In the genomic region with DNA sequence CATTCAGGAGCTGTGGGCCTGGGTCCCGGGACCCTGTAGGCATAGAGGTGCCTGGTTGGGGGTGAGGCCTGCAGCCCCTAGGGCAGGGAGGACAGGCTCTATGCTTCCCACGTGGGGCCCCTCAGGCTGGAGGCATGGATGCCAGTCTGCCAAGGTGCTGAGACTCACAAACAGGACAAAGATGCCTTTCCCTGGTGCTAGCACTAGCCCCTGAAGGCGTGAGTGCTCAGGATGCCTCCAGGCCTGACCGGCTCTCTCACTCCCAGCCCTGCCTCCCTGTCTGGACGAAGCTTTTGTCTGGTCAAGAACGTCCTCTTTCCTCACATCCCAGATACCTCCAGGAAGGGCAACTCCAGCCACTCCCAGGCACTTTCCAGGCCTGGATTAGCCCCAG, we compare ENCODE assay signal across 13 cellular contexts. TPM values are rescaled to one million over a fixed set of nuclear protein-coding genes. Genes with fewer than 3 reads are reported as not detected.
DNase-seq lines count a peak whose midpoint lies in the region; ATAC-seq, FAIRE-seq and TF ChIP-seq lines count a peak whose summit lies in the region.
"Had no signal": no experiment of that assay in that cellular context is flagged by ENCODE, and none has a peak within 500 bp of the region (broad histone marks: within the 10 kb centered on the region; RNA-seq: fewer than 3 reads in every experiment).

No MANE protein-coding gene starts in this region.

- CTCF ChIA-PET in CD8-positive, alpha-beta memory T cell (lab: Charles Lee), result interaction anchor here (1.4 to 32.1 kb wide), 3 partner anchors 21 to 44 kb away, joined by 3 to 1256 read pairs (median 318); partner anchors contain the start of genes EHD1 and MEN1

- H3K4me1 ChIP-seq in CD8-positive, alpha-beta memory T cell (ENCODE audit: insufficient read depth, low read length), result peaks cover 21% of the 10 kb centered on the region
- H3K4me1 ChIP-seq in NT2/D1 (ENCODE audit: insufficient read depth, insufficient read length), result peaks cover 24% of the 10 kb centered on the region
- H3K4me1 ChIP-seq in pancreas, result peaks cover 0 to 11% (median 9%) of the 10 kb centered on the region in 3 donors
- H3K4me1 ChIP-seq: colonic mucosa had no signal

- H3K36me3 Mint-ChIP-seq in CD8-positive, alpha-beta memory T cell, result peaks cover 0 to 13% (median 0%) of the 10 kb centered on the region in 3 donors

- no peaks in the 10 kb centered on the region for H3K36me3 ChIP-seq in CD8-positive, alpha-beta memory T cell (ENCODE audit: insufficient read depth, low read length)
- H3K36me3 ChIP-seq in NT2/D1 (ENCODE audit: insufficient read depth, insufficient read length, low read length) (peaks cover 21% of the 10 kb centered on the region), pancreas (peaks cover 0 to 24% (median 0%) of the 10 kb centered on the region in 3 donors)
- H3K36me3 ChIP-seq: colonic mucosa had no signal

- H3K9me3 Mint-ChIP-seq in CD8-positive, alpha-beta memory T cell, result no peaks in the 10 kb centered on the region

- H3K27me3 ChIP-seq in CD8-positive, alpha-beta memory T cell (ENCODE audit: insufficient read depth, low read length, poor library complexity, severe bottlenecking), result no peaks in the 10 kb centered on the region
- no peaks in the 10 kb centered on the region for H3K27me3 ChIP-seq in NT2/D1 (ENCODE audit: insufficient read depth, insufficient read length)
- no peaks in the 10 kb centered on the region for H3K27me3 ChIP-seq in pancreas
- H3K27me3 ChIP-seq: colonic mucosa had no signal

- no peaks in the 10 kb centered on the region for H3K9me3 ChIP-seq in CD8-positive, alpha-beta memory T cell (ENCODE audit: low read length)
- no peaks in the 10 kb centered on the region for H3K9me3 ChIP-seq in NT2/D1 (ENCODE audit: insufficient read depth, low read length)
- H3K9me3 ChIP-seq in pancreas, result no peaks in the 10 kb centered on the region
- H3K9me3 ChIP-seq: colonic mucosa, mucosa of descending colon, psoas muscle had no signal

- H3K9ac ChIP-seq in NT2/D1 (ENCODE audit: insufficient read length, low read depth), result peak overlapping the region; percentile 74

- POLR2A ChIA-PET in CD8-positive, alpha-beta memory T cell (lab: Charles Lee), result no interaction called here

- H3K27ac ChIP-seq in CD8-positive, alpha-beta memory T cell (ENCODE audit: low read depth, low read length), result peak overlapping the region; percentile 47
- H3K27ac ChIP-seq in epithelial cell of prostate (peak overlapping the region; percentile 90), pancreas (peak overlapping the region; percentile 44 to 86 (median 72))
- H3K27ac ChIP-seq: psoas muscle had no signal

- H3K27me3 Mint-ChIP-seq in CD8-positive, alpha-beta memory T cell, result no peaks in the 10 kb centered on the region

- no peak for DNase-seq in CD8-positive, alpha-beta memory T cell
- no peak for DNase-seq in NT2/D1 (ENCODE audit: low read depth, low spot score)
- DNase-seq in epithelial cell of prostate (ENCODE audit: low read depth, low spot score), result no peak
- peak in 2 of 6 donors; percentile 48 to 59 for DNase-seq in pancreas
- no peak for DNase-seq in DMS153 (lab: John Stamatoyannopoulos, UW)
- no peak for DNase-seq in HuH-7.5 (ENCODE audit: low spot score)
- no peak for DNase-seq in SHP77 treated with DMSO at 0.1 percent for 48 hours (lab: John Stamatoyannopoulos, UW)
- DNase-seq: DND-41, psoas muscle had no signal

- H3K4me1 Mint-ChIP-seq in CD8-positive, alpha-beta memory T cell, result peaks cover 17 to 23% (median 18%) of the 10 kb centered on the region in 3 donors

- WGBS in pancreas, 2 donors, result 58 to 60% methylated on average over 5 to 6 of the region's 6 CpGs

- no peak overlapping the region for H3K4me3 ChIP-seq in CD8-positive, alpha-beta memory T cell (ENCODE audit: low read length)
- H3K4me3 ChIP-seq in NT2/D1 (ENCODE audit: insufficient read length, low read depth), result no peak overlapping the region
- peak overlapping the region in 2 of 4 donors; percentile 68 to 71 for H3K4me3 ChIP-seq in pancreas
- H3K4me3 ChIP-seq: GM12878, psoas muscle had no signal

- no peak overlapping the region for H3K27ac Mint-ChIP-seq in CD8-positive, alpha-beta memory T cell

- peak overlapping the region in 1 of 7 donors; percentile 54 for H3K4me3 Mint-ChIP-seq in CD8-positive, alpha-beta memory T cell

- TF ChIP-seq CTCF in pancreas (IDR thresholded peaks at IDR 0.05), result no peak

- FAIRE-seq in pancreas (lab: Jason Lieb, UNC), result no peak
- FAIRE-seq: GM12878 had no signal

- intact Hi-C loops in pancreas (cut with DNase I), result no loop called here

- ATAC-seq in pancreas (no peak), GM18520 (IDR thresholded peaks at IDR 0.05; ENCODE audit: unreplicated experiment) (no peak)
- ATAC-seq: GM12878, psoas muscle had no signal

RNA-seq across cellular contexts. Expression of gene CDC42BPG, which starts 2.1 kb away (rescaled TPM):
- 1 to 10 TPM in 1 of 2 experiments, under 1 TPM in 1; 0.66 to 2.3 TPM for total RNA-seq in CD8-positive, alpha-beta memory T cell
- 0.52 TPM for polyA plus RNA-seq in CD8-positive, alpha-beta memory T cell
- total RNA-seq in pancreas, result 10 to 100 TPM in 5 of 6 donors, 1 to 10 TPM in 1; 9.7 to 16.8 (median 12.7) TPM
- 10 to 100 TPM; 11.6 to 23.8 TPM for polyA plus RNA-seq in pancreas

RNA-seq across cellular contexts. Expression of gene MEN1, which starts 32.0 kb away (rescaled TPM):
- 10 to 100 TPM; 45.8 to 47.7 TPM for total RNA-seq in CD8-positive, alpha-beta memory T cell
- 45.0 TPM for polyA plus RNA-seq in CD8-positive, alpha-beta memory T cell
- total RNA-seq in pancreas, result 10 to 100 TPM in 5 of 6 donors, 1 to 10 TPM in 1; 8.7 to 21.2 (median 12.6) TPM
- 10 to 100 TPM; 22.8 to 25.3 TPM for polyA plus RNA-seq in pancreas

RNA-seq across cellular contexts. Expression of gene EHD1, which starts 36.1 kb away (rescaled TPM):
- total RNA-seq in CD8-positive, alpha-beta memory T cell, result 100 to 1,000 TPM; 102 to 110 TPM
- polyA plus RNA-seq in CD8-positive, alpha-beta memory T cell, result 258 TPM
- 10 to 100 TPM; 13.8 to 22.1 (median 17.9) TPM for total RNA-seq in pancreas
- polyA plus RNA-seq in pancreas, result 10 to 100 TPM; 10.1 to 10.6 TPM

RNA-seq across cellular contexts. Expression of gene MAP4K2, which starts 39.3 kb away (rescaled TPM):
- 10 to 100 TPM; 54.8 to 55.3 TPM for total RNA-seq in CD8-positive, alpha-beta memory T cell
- polyA plus RNA-seq in CD8-positive, alpha-beta memory T cell, result 39.0 TPM
- total RNA-seq in pancreas, result 1 to 10 TPM; 6.1 to 8.6 (median 7.0) TPM
- polyA plus RNA-seq in pancreas, result 10 to 100 TPM; 19.5 to 24.0 TPM

Comparison
In these comparisons a context has a peak if more than half of its experiments do, and no peak if none do; other contexts are left out.
1. RNA of gene EHD1, which starts 36.1 kb away (total RNA-seq): 102 to 110 TPM in CD8-positive, alpha-beta memory T cell; 13.8 to 22.1 TPM in pancreas; every median in the first group is over 4 times any median in the second.
2. Peak in every context shown above with its lines, with median percentiles within 50 percentile points of each other: H3K27ac ChIP-seq.